8 cellular contexts compared by ENCODE assay signal in genomic region chr5:11904270-11904906, GRCh38. TPM values are rescaled to one million over a fixed set of nuclear protein-coding genes. Genes with fewer than 3 reads are reported as not detected.
A peak's percentile ranks its signal among the peaks of the same experiment; 100 is the strongest.
DNase-seq lines count a peak whose midpoint lies in the region; ATAC-seq and TF ChIP-seq lines count a peak whose summit lies in the region.

Gene CTNND2 (minus strand): TSS chr5:11904446. CDS start chr5:11903853, 593 bp downstream.

- ATAC-seq in HG03159 (IDR thresholded peaks at IDR 0.05; ENCODE audit: unreplicated experiment) (peak; percentile 34), heart left ventricle (peak; percentile 39 to 89 (median 76)), HG02938 (IDR thresholded peaks at IDR 0.05; ENCODE audit: unreplicated experiment) (no peak)

- H3K4me3 ChIP-seq in SK-N-MC (peak within 1 kb of the TSS; percentile 86), heart left ventricle (peak within 1 kb of the TSS; percentile 30 to 75 (median 56)), rectal smooth muscle tissue (ENCODE audit: low read length) (peak within 1 kb of the TSS; percentile 1)

- peak; percentile 93 for DNase-seq in DMS53 (lab: John Stamatoyannopoulos, UW)
- no peak for DNase-seq in SK-N-MC (ENCODE audit: low read depth, low spot score)
- peak; percentile 19 to 62 (median 44) for DNase-seq in heart left ventricle
- no peak for DNase-seq in NK-92 treated with Interleukin-12 subunit alpha and Interleukin-12 subunit beta, amount 100 ng/mL, for 24 hours (lab: John Stamatoyannopoulos, UW)
- DNase-seq in DMS114 treated with DMSO at 0.1 percent for 48 hours (lab: John Stamatoyannopoulos, UW; ENCODE audit: unreplicated experiment) = no peak

- no peak for TF ChIP-seq POLR2A in heart left ventricle (IDR thresholded peaks at IDR 0.05)

- intact Hi-C loops in heart left ventricle (cut with DNase I) = no loop called here

- WGBS in heart left ventricle, 4 donors = 0 to 5% (median 2%) methylated on average over 14 to 63 of the region's 63 CpGs

- peaks cover 0 to 17% (median 0%) of the 10 kb centered on the region in 12 donors for H3K4me1 ChIP-seq in heart left ventricle
- H3K4me1 ChIP-seq in rectal smooth muscle tissue (ENCODE audit: control insufficient read depth, insufficient read depth, low read length) = no peaks in the 10 kb centered on the region

- H3K9ac ChIP-seq in SK-N-MC (ENCODE audit: insufficient read length) = peak within 1 kb of the TSS; percentile 49
- no peak within 1 kb of the TSS for H3K9ac ChIP-seq in rectal smooth muscle tissue (ENCODE audit: low read length)

- H3K27ac ChIP-seq in SK-N-MC (no peak within 1 kb of the TSS), heart left ventricle (peak within 1 kb of the TSS in 11 of 12 donors; percentile 17 to 85 (median 66)), rectal smooth muscle tissue (ENCODE audit: low read depth, low read length) (no peak within 1 kb of the TSS)

- H3K27me3 ChIP-seq in heart left ventricle (peaks cover 0 to 55% (median 15%) of the 10 kb centered on the region in 9 donors), rectal smooth muscle tissue (ENCODE audit: control insufficient read depth, insufficient read depth, low read length) (no peaks in the 10 kb centered on the region)

- no peaks in the 10 kb centered on the region for H3K36me3 ChIP-seq in SK-N-MC (ENCODE audit: insufficient read depth, low read length)
- no peaks in the 10 kb centered on the region for H3K36me3 ChIP-seq in heart left ventricle
- H3K36me3 ChIP-seq in rectal smooth muscle tissue (ENCODE audit: control insufficient read depth, insufficient read depth, low read length) = no peaks in the 10 kb centered on the region

- H3K9me3 ChIP-seq in SK-N-MC (ENCODE audit: low read depth, low read length) (no peaks in the 10 kb centered on the region), heart left ventricle (no peaks in the 10 kb centered on the region)

- no peak for TF ChIP-seq CTCF in heart left ventricle (IDR thresholded peaks at IDR 0.05)

RNA-seq across cellular contexts. Expression of gene CTNND2, which starts in this region (rescaled TPM):
- 10 to 100 TPM in 7 of 9 donors, 1 to 10 TPM in 2; 4.0 to 36.8 (median 22.5) TPM for total RNA-seq in heart left ventricle
- 10 to 100 TPM in 1 of 2 donors, 1 to 10 TPM in 1; 4.2 to 10.5 TPM for polyA plus RNA-seq in heart left ventricle

Comparison
In these comparisons a context has a peak if more than half of its experiments do, and no peak if none do; other contexts are left out.
1. DNase-seq: peak in DMS53 (single experiment) and heart left ventricle (5 of 5); none in SK-N-MC (single experiment), NK-92 treated with Interleukin-12 subunit alpha and Interleukin-12 subunit beta, amount 100 ng/mL, for 24 hours (single experiment) and DMS114 treated with DMSO at 0.1 percent for 48 hours (single experiment).
2. H3K27ac ChIP-seq: peak in heart left ventricle (11 of 12); none in SK-N-MC (single experiment) and rectal smooth muscle tissue (single experiment).
3. H3K4me3 ChIP-seq: peak in every context shown above with its lines; median percentile 86 in SK-N-MC; 56 in heart left ventricle; 1 in rectal smooth muscle tissue.